8 cellular contexts compared by ENCODE assay signal in genomic region chr10:50497758-50498157, GRCh38.
A peak's percentile ranks its signal among the peaks of the same experiment; 100 is the strongest.
DNase-seq lines count a peak whose midpoint lies in the region; ATAC-seq and TF ChIP-seq lines count a peak whose summit lies in the region.

No MANE protein-coding gene starts in this region.

- peak overlapping the region; percentile 51 for H3K27ac ChIP-seq in cingulate gyrus (ENCODE audit: low read depth, low read length)
- H3K27ac ChIP-seq in CD4-positive, alpha-beta T cell (ENCODE audit: low read depth, low read length) = no peak overlapping the region

- no peak overlapping the region for H3K4me3 Mint-ChIP-seq in CD4-positive, alpha-beta T cell

- ATAC-seq in GM19395 (IDR thresholded peaks at IDR 0.05; ENCODE audit: unreplicated experiment) (peak; percentile 93), HG03354 (IDR thresholded peaks at IDR 0.05; ENCODE audit: poor library complexity, severe bottlenecking, unreplicated experiment) (peak; percentile 87)
- ATAC-seq in CD4-positive, alpha-beta T cell (ENCODE audit: poor library complexity) = no peak

- CTCF ChIA-PET in CD4-positive, alpha-beta T cell (lab: Charles Lee) = no interaction called here

- H3K36me3 Mint-ChIP-seq in CD4-positive, alpha-beta T cell (ENCODE audit: low read depth) = peaks cover 28% of the 10 kb centered on the region

- intact Hi-C loops in CD4-positive, alpha-beta T cell (cut with DNase I, micrococcal nuclease) = no loop called here

- H3K27me3 ChIP-seq in CD4-positive, alpha-beta T cell (ENCODE audit: control insufficient read depth, insufficient read depth, low read length) = no peaks in the 10 kb centered on the region

- peaks cover 29% of the 10 kb centered on the region for H3K4me1 Mint-ChIP-seq in CD4-positive, alpha-beta T cell (ENCODE audit: low read depth)

- POLR2A ChIA-PET in CD4-positive, alpha-beta T cell (lab: Charles Lee) = no interaction called here

- TF ChIP-seq CTCF in CD4-positive, alpha-beta T cell (IDR thresholded peaks at IDR 0.05) = no peak

- no peak overlapping the region for H3K27ac Mint-ChIP-seq in CD4-positive, alpha-beta T cell

- DNase-seq in AG08396 (ENCODE audit: low spot score) = peak; percentile 44
- DNase-seq in smooth muscle cell of the brain vasculature (ENCODE audit: low read depth, low spot score) = peak; percentile 23
- DNase-seq in CD4-positive, alpha-beta T cell = no peak
- DNase-seq in NCI-H69 (lab: John Stamatoyannopoulos, UW) = no peak
- no peak for DNase-seq in SW480 (ENCODE audit: low spot score)

- H3K27me3 Mint-ChIP-seq in CD4-positive, alpha-beta T cell = no peaks in the 10 kb centered on the region

- no peaks in the 10 kb centered on the region for H3K9me3 ChIP-seq in CD4-positive, alpha-beta T cell (ENCODE audit: control insufficient read depth, low read length)

- no peaks in the 10 kb centered on the region for H3K9me3 Mint-ChIP-seq in CD4-positive, alpha-beta T cell

Comparison
In these comparisons a context has a peak if more than half of its experiments do, and no peak if none do; other contexts are left out.
1. DNase-seq: peak in AG08396 (single experiment) and smooth muscle cell of the brain vasculature (single experiment); none in CD4-positive, alpha-beta T cell (0 of 10), NCI-H69 (single experiment) and SW480 (single experiment).